Comparison of ENCODE assay signal across 22 cellular contexts in the genomic region with DNA sequence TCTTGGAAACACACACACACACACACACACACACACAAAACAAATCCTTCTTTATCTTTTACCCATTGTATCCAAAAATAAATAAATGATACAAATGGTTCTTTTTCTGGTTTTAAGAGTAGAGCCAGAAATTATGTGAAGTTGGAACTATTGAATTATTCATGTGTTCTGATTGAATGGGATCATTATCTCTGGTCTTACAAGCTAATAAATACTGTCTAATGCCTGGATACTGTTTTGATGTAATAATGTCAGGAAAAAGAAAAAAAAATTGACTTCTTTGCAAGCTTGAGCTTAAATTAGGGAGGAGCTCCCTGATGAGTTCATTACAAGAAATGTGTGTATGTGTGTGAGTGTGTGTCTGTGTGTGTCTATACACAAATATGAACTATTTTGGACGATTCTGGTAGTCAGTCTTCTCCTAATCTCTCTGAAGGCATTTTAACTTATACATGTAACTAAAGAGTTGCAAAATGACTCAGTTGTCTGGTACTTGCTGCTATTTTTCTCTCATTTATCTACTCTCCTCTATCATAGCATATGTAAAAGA.
"Had no signal": no experiment of that assay in that cellular context is flagged by ENCODE, and none has a peak within 500 bp of the region (broad histone marks: within the 10 kb centered on the region; RNA-seq: fewer than 3 reads in every experiment).

No MANE protein-coding gene starts in this region.

- H3K36me3 ChIP-seq: esophagus squamous epithelium, left ventricle myocardium inferior, pancreas, stomach, WERI-Rb-1 had no signal

- H3K36me3 Mint-ChIP-seq: activated naive CD8-positive, alpha-beta T cell treated with anti-CD3 and anti-CD28 coated beads, Interleukin-2, amount 10 ng/mL, durations not matched to agents 7 days and 5 days; naive B cell; stimulated activated effector memory CD8-positive, alpha-beta T cell treated with anti-CD3 and anti-CD28 coated beads, Interleukin-12 subunit alpha, Interleukin-12 subunit beta, amount 100 ng/mL, for 72 hours had no signal

- H3K9me3 ChIP-seq: esophagus squamous epithelium, left ventricle myocardium inferior, mucosa of descending colon, pancreas, stomach had no signal

- H3K27me3 ChIP-seq: esophagus squamous epithelium, pancreas, stomach had no signal

- H3K4me3 Mint-ChIP-seq: activated naive CD8-positive, alpha-beta T cell treated with anti-CD3 and anti-CD28 coated beads, Interleukin-2, amount 10 ng/mL, durations not matched to agents 7 days and 5 days; effector memory CD8-positive, alpha-beta T cell; naive B cell; stimulated activated effector memory CD8-positive, alpha-beta T cell treated with anti-CD3 and anti-CD28 coated beads, Interleukin-12 subunit alpha, Interleukin-12 subunit beta, amount 100 ng/mL, for 72 hours had no signal

- H3K27ac ChIP-seq: esophagus squamous epithelium, left ventricle myocardium inferior, pancreas, SK-N-MC, stomach, WERI-Rb-1 had no signal

- H3K4me1 ChIP-seq: esophagus squamous epithelium, left ventricle myocardium inferior, pancreas, stomach had no signal

- H3K4me1 Mint-ChIP-seq: activated naive CD8-positive, alpha-beta T cell treated with anti-CD3 and anti-CD28 coated beads, Interleukin-2, amount 10 ng/mL, durations not matched to agents 7 days and 5 days; naive B cell; stimulated activated effector memory CD8-positive, alpha-beta T cell treated with anti-CD3 and anti-CD28 coated beads, Interleukin-12 subunit alpha, Interleukin-12 subunit beta, amount 100 ng/mL, for 72 hours had no signal

- ATAC-seq: effector memory CD8-positive, alpha-beta T cell; mucosa of descending colon; pancreas; sciatic nerve; stimulated activated effector memory CD8-positive, alpha-beta T cell treated with anti-CD3 and anti-CD28 coated beads, Interleukin-12 subunit alpha, Interleukin-12 subunit beta, amount 100 ng/mL, for 72 hours had no signal

- DNase-seq: activated CD4-positive, alpha-beta T cell treated with anti-CD3 and anti-CD28 coated beads for 1 hour; activated CD4-positive, alpha-beta T cell treated with anti-CD3 and anti-CD28 coated beads, Interleukin-2, amount 50 U/mL, for 4 hours; activated naive CD4-positive, alpha-beta T cell treated with Interleukin-2 at 50 U/mL for 16 hours; activated naive CD8-positive, alpha-beta T cell treated with anti-CD3 and anti-CD28 coated beads, Interleukin-2, amount 10 ng/mL, durations not matched to agents 7 days and 5 days; cerebellar nuclear complex; dermis blood vessel endothelial cell; effector memory CD8-positive, alpha-beta T cell; esophagus squamous epithelium; glutamatergic neuron; left ventricle myocardium inferior; mammary epithelial cell; mucosa of descending colon; naive B cell; pancreas; stimulated activated CD4-positive, alpha-beta T cell treated with anti-CD3 and anti-CD28 coated beads, Interleukin-4, amount 100 ng/mL, for 24 hours; stomach; WERI-Rb-1 had no signal

- H3K27ac Mint-ChIP-seq: activated naive CD8-positive, alpha-beta T cell treated with anti-CD3 and anti-CD28 coated beads, Interleukin-2, amount 10 ng/mL, durations not matched to agents 7 days and 5 days; activated T-helper 2 cell treated with anti-CD3 and anti-CD28 coated beads, Interferon-gamma antibody, Interleukin-2, Interleukin-4, amounts not matched to agents 10 μg/mL and 5 μg/mL and 100 μg/mL, durations not matched to agents 14 hours and 24 hours and 36 hours; effector memory CD8-positive, alpha-beta T cell; naive B cell; stimulated activated effector memory CD8-positive, alpha-beta T cell treated with anti-CD3 and anti-CD28 coated beads, Interleukin-12 subunit alpha, Interleukin-12 subunit beta, amount 100 ng/mL, for 72 hours had no signal

- H3K4me3 ChIP-seq: esophagus squamous epithelium, left ventricle myocardium inferior, mucosa of descending colon, pancreas, SK-N-MC, smooth muscle cell, stomach had no signal

- H3K4me2 ChIP-seq: smooth muscle cell had no signal

- H3K27me3 Mint-ChIP-seq: activated naive CD8-positive, alpha-beta T cell treated with anti-CD3 and anti-CD28 coated beads, Interleukin-2, amount 10 ng/mL, durations not matched to agents 7 days and 5 days; effector memory CD8-positive, alpha-beta T cell; naive B cell had no signal

- H3K9me3 Mint-ChIP-seq: activated naive CD8-positive, alpha-beta T cell treated with anti-CD3 and anti-CD28 coated beads, Interleukin-2, amount 10 ng/mL, durations not matched to agents 7 days and 5 days; effector memory CD8-positive, alpha-beta T cell had no signal
